12 cellular contexts compared by ENCODE assay signal in the genomic region with DNA sequence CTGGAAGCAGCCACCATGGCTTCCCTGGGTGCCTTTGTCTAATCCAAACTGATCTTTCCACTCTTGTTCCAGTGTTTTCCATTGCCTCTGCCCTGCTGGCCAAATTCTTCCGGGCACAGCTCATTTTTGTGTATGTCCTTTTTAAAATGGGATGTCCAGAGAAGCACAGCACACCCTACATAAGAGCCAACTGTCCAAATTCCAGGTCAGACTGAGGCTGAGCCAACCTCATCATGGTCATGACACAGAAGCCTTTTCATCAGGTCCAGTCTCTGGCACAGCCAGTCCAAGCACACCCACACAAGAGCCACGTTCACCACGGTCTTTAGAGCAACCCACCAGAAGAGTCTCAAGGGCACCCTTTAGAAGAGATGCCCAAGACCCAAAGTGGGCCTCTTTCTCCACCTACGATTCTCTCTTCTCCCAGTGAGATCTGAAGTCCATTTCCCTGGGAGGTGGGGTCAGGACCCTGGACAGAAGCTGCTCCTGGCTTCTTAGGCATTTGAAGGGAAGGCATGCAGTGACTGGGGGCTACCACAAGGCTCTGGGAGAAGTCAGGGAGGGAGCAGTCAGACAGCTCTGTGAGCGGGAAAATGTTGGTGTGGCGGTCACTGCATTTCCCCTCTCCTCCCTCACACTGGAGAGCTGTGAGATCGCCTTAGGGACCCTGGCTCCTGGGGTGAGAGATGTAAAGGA. TPM values are rescaled to one million over a fixed set of nuclear protein-coding genes. Genes with fewer than 3 reads are reported as not detected.
DNase-seq lines count a peak whose midpoint lies in the region; ATAC-seq and TF ChIP-seq lines count a peak whose summit lies in the region.
"Had no signal": no experiment of that assay in that cellular context is flagged by ENCODE, and none has a peak within 500 bp of the region (broad histone marks: within the 10 kb centered on the region; RNA-seq: fewer than 3 reads in every experiment).

No MANE protein-coding gene starts in this region.

- no peak for TF ChIP-seq CTCF in Calu3 (IDR thresholded peaks at IDR 0.05; ENCODE audit: unreplicated experiment)
- peak; percentile 33 for TF ChIP-seq CTCF in astrocyte of the spinal cord (IDR thresholded peaks at IDR 0.05; ENCODE audit: low read depth, low read length)
- peak; percentile 47 for TF ChIP-seq CTCF in kidney epithelial cell (IDR thresholded peaks at IDR 0.05; ENCODE audit: insufficient read depth, low read length, poor library complexity, severe bottlenecking)
- no peak for TF ChIP-seq CTCF in testis (IDR thresholded peaks at IDR 0.05)
- TF ChIP-seq CTCF in osteocyte (IDR thresholded peaks at IDR 0.05): no peak

- in situ Hi-C loops in astrocyte of the spinal cord (cut with HindIII; ENCODE audit: low sequenced_read_pairs): no loop called here

- intact Hi-C loops in Calu3 (cut with micrococcal nuclease; ENCODE audit: unreplicated experiment): no loop called here
- intact Hi-C loops in testis (cut with DNase I; ENCODE audit: low total_unique reads): no loop called here

- peaks cover 33% of the 10 kb centered on the region for H3K27me3 ChIP-seq in kidney epithelial cell (ENCODE audit: control insufficient read depth, insufficient read depth, low read length)
- H3K27me3 ChIP-seq in testis: no peaks in the 10 kb centered on the region

- no peak overlapping the region for H3K27ac ChIP-seq in testis

- H3K36me3 Mint-ChIP-seq in Calu3 (ENCODE audit: insufficient read depth, unreplicated experiment): no peaks in the 10 kb centered on the region
- no peaks in the 10 kb centered on the region for H3K36me3 Mint-ChIP-seq in osteocyte (ENCODE audit: unreplicated experiment)
- H3K36me3 Mint-ChIP-seq in activated CD8-positive, alpha-beta memory T cell treated with anti-CD3 and anti-CD28 coated beads, Interleukin-2, amount 10 ng/mL, durations not matched to agents 7 days and 5 days: no peaks in the 10 kb centered on the region
- H3K36me3 Mint-ChIP-seq: activated naive CD4-positive, alpha-beta T cell treated with anti-CD3 and anti-CD28 coated beads, Interleukin-2, amount 10 ng/mL, durations not matched to agents 7 days and 5 days had no signal

- DNase-seq in Calu3 (peak; percentile 42), astrocyte of the spinal cord (ENCODE audit: low read depth, low spot score) (peak; percentile 28), kidney epithelial cell (ENCODE audit: low read depth) (peak; percentile 5), testis (no peak), osteocyte (ENCODE audit: extremely low spot score, unreplicated experiment) (no peak)
- no peak for DNase-seq in activated CD8-positive, alpha-beta memory T cell treated with anti-CD3 and anti-CD28 coated beads, Interleukin-2, amount 10 ng/mL, durations not matched to agents 7 days and 5 days
- DNase-seq: activated naive CD4-positive, alpha-beta T cell treated with anti-CD3 and anti-CD28 coated beads, Interleukin-2, amount 10 ng/mL, durations not matched to agents 7 days and 5 days; DMS79; NCI-H345; nucleus accumbens had no signal

- H3K9me3 ChIP-seq in testis: no peaks in the 10 kb centered on the region

- H3K4me3 ChIP-seq in astrocyte of the spinal cord (ENCODE audit: low read depth, low read length) (no peak overlapping the region), kidney epithelial cell (ENCODE audit: low read depth, low read length) (no peak overlapping the region), testis (no peak overlapping the region)

- TF ChIP-seq POLR2A in testis (IDR thresholded peaks at IDR 0.05): no peak

- no peaks in the 10 kb centered on the region for H3K36me3 ChIP-seq in kidney epithelial cell (ENCODE audit: control insufficient read depth, insufficient read depth, low read length)
- no peaks in the 10 kb centered on the region for H3K36me3 ChIP-seq in testis (ENCODE audit: low read depth, missing control alignments)

- peaks cover 6% of the 10 kb centered on the region for H3K4me1 Mint-ChIP-seq in Calu3 (ENCODE audit: low read depth, unreplicated experiment)
- no peaks in the 10 kb centered on the region for H3K4me1 Mint-ChIP-seq in osteocyte (ENCODE audit: unreplicated experiment)
- H3K4me1 Mint-ChIP-seq in activated CD8-positive, alpha-beta memory T cell treated with anti-CD3 and anti-CD28 coated beads, Interleukin-2, amount 10 ng/mL, durations not matched to agents 7 days and 5 days: no peaks in the 10 kb centered on the region
- H3K4me1 Mint-ChIP-seq: activated naive CD4-positive, alpha-beta T cell treated with anti-CD3 and anti-CD28 coated beads, Interleukin-2, amount 10 ng/mL, durations not matched to agents 7 days and 5 days had no signal

- TF ChIP-seq RAD21 in Ishikawa (IDR thresholded peaks at IDR 0.05; ENCODE audit: low read depth): 0 out of 2 replicates have a peak, but pooled peaks have one; percentile 10

- 81 to 87% methylated on average over 4 to 7 of the region's 7 CpGs for WGBS in testis, 2 donors

- CTCF ChIA-PET in Calu3 (lab: Charles Lee): interaction anchor here (0.6 to 1.1 kb wide), 3 partner anchors 13 to 246 kb away, joined by 3 to 4 read pairs (median 3); no protein-coding TSS in a partner anchor
- CTCF ChIA-PET in activated CD8-positive, alpha-beta memory T cell treated with anti-CD3 and anti-CD28 coated beads, Interleukin-2, amount 10 ng/mL, durations not matched to agents 7 days and 5 days (lab: Charles Lee): no interaction called here

- H3K4me3 Mint-ChIP-seq in Calu3 (ENCODE audit: low read depth, unreplicated experiment) (no peak overlapping the region), osteocyte (ENCODE audit: unreplicated experiment) (no peak overlapping the region)
- H3K4me3 Mint-ChIP-seq in activated CD8-positive, alpha-beta memory T cell treated with anti-CD3 and anti-CD28 coated beads, Interleukin-2, amount 10 ng/mL, durations not matched to agents 7 days and 5 days: no peak overlapping the region
- H3K4me3 Mint-ChIP-seq: activated naive CD4-positive, alpha-beta T cell treated with anti-CD3 and anti-CD28 coated beads, Interleukin-2, amount 10 ng/mL, durations not matched to agents 7 days and 5 days had no signal

- H3K27me3 Mint-ChIP-seq in Calu3 (ENCODE audit: unreplicated experiment): peaks cover 100% of the 10 kb centered on the region
- H3K27me3 Mint-ChIP-seq in osteocyte (ENCODE audit: unreplicated experiment): peaks cover 71% of the 10 kb centered on the region
- peaks cover 46% of the 10 kb centered on the region for H3K27me3 Mint-ChIP-seq in activated CD8-positive, alpha-beta memory T cell treated with anti-CD3 and anti-CD28 coated beads, Interleukin-2, amount 10 ng/mL, durations not matched to agents 7 days and 5 days

- no TSS peak for BruUV-seq in Calu3 (replicated peaks; lab: Mats Ljungman, UMichigan)

- no peak overlapping the region for H3K27ac Mint-ChIP-seq in Calu3 (ENCODE audit: unreplicated experiment)
- no peak overlapping the region for H3K27ac Mint-ChIP-seq in osteocyte (ENCODE audit: unreplicated experiment)
- no peak overlapping the region for H3K27ac Mint-ChIP-seq in activated CD8-positive, alpha-beta memory T cell treated with anti-CD3 and anti-CD28 coated beads, Interleukin-2, amount 10 ng/mL, durations not matched to agents 7 days and 5 days
- H3K27ac Mint-ChIP-seq: activated naive CD4-positive, alpha-beta T cell treated with anti-CD3 and anti-CD28 coated beads, Interleukin-2, amount 10 ng/mL, durations not matched to agents 7 days and 5 days had no signal

- no peak for TF ChIP-seq EP300 in Ishikawa (IDR thresholded peaks at IDR 0.05; ENCODE audit: borderline replicate concordance)

- no peak for ATAC-seq in GM21528 (IDR thresholded peaks at IDR 0.05; ENCODE audit: low FRiP score, unreplicated experiment)
- ATAC-seq in activated CD8-positive, alpha-beta memory T cell treated with anti-CD3 and anti-CD28 coated beads, Interleukin-2, amount 10 ng/mL, durations not matched to agents 7 days and 5 days: no peak

- H3K4me1 ChIP-seq in testis: no peaks in the 10 kb centered on the region

- H3K9me3 Mint-ChIP-seq in Calu3 (ENCODE audit: low read depth, unreplicated experiment): no peaks in the 10 kb centered on the region
- no peaks in the 10 kb centered on the region for H3K9me3 Mint-ChIP-seq in osteocyte (ENCODE audit: unreplicated experiment)
- no peaks in the 10 kb centered on the region for H3K9me3 Mint-ChIP-seq in activated CD8-positive, alpha-beta memory T cell treated with anti-CD3 and anti-CD28 coated beads, Interleukin-2, amount 10 ng/mL, durations not matched to agents 7 days and 5 days (ENCODE audit: low read depth)
- H3K9me3 Mint-ChIP-seq: activated naive CD4-positive, alpha-beta T cell treated with anti-CD3 and anti-CD28 coated beads, Interleukin-2, amount 10 ng/mL, durations not matched to agents 7 days and 5 days had no signal

TF ChIP-seq in Ishikawa, 13 proteins besides CTCF, POLR2A, EP300 and RAD21:
- TF ChIP-seq, protein P1, sequence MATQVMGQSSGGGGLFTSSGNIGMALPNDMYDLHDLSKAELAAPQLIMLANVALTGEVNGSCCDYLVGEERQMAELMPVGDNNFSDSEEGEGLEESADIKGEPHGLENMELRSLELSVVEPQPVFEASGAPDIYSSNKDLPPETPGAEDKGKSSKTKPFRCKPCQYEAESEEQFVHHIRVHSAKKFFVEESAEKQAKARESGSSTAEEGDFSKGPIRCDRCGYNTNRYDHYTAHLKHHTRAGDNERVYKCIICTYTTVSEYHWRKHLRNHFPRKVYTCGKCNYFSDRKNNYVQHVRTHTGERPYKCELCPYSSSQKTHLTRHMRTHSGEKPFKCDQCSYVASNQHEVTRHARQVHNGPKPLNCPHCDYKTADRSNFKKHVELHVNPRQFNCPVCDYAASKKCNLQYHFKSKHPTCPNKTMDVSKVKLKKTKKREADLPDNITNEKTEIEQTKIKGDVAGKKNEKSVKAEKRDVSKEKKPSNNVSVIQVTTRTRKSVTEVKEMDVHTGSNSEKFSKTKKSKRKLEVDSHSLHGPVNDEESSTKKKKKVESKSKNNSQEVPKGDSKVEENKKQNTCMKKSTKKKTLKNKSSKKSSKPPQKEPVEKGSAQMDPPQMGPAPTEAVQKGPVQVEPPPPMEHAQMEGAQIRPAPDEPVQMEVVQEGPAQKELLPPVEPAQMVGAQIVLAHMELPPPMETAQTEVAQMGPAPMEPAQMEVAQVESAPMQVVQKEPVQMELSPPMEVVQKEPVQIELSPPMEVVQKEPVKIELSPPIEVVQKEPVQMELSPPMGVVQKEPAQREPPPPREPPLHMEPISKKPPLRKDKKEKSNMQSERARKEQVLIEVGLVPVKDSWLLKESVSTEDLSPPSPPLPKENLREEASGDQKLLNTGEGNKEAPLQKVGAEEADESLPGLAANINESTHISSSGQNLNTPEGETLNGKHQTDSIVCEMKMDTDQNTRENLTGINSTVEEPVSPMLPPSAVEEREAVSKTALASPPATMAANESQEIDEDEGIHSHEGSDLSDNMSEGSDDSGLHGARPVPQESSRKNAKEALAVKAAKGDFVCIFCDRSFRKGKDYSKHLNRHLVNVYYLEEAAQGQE (IDR thresholded peaks at IDR 0.05; ENCODE audit: low read depth): peak; percentile 95
- no peak for TF ChIP-seq NFIC (IDR thresholded peaks at IDR 0.05)
- no peak for TF ChIP-seq CREB1 (IDR thresholded peaks at IDR 0.05; ENCODE audit: low read depth)

RNA-seq across cellular contexts. Expression of a gene that starts 53.2 kb away (rescaled TPM):
- total RNA-seq in Calu3 (2022): not detected in 2 replicates
- total RNA-seq in kidney epithelial cell: under 0.01 and 0.04 TPM in 2 replicates
- 1 to 10 TPM; 2.0 to 7.2 TPM for total RNA-seq in testis
- 2.1 TPM for polyA plus RNA-seq in testis (ENCODE audit: insufficient read depth, low read depth, low replicate concordance)
- total RNA-seq in osteocyte: not detected in 2 replicates
- total RNA-seq in activated CD8-positive, alpha-beta memory T cell treated with anti-CD3 and anti-CD28 coated beads, Interleukin-2, amount 10 ng/mL, durations not matched to agents 7 days and 5 days: not detected

Comparison
In these comparisons a context has a peak if more than half of its experiments do, and no peak if none do; other contexts are left out.
1. DNase-seq: peak in Calu3 (single experiment), astrocyte of the spinal cord (single experiment) and kidney epithelial cell (single experiment); none in testis (single experiment), osteocyte (single experiment) and activated CD8-positive, alpha-beta memory T cell treated with anti-CD3 and anti-CD28 coated beads, Interleukin-2, amount 10 ng/mL, durations not matched to agents 7 days and 5 days (single experiment).
2. CTCF ChIP-seq: peak in astrocyte of the spinal cord (single experiment) and kidney epithelial cell (single experiment); none in Calu3 (single experiment), testis (0 of 3) and osteocyte (single experiment).